In genomic region chr3:100261481-100261903, GRCh38 we compare ENCODE assay signal across 8 cellular contexts. TPM values are rescaled to one million over a fixed set of nuclear protein-coding genes. Genes with fewer than 3 reads are reported as not detected.
DNase-seq lines count a peak whose midpoint lies in the region; FAIRE-seq and TF ChIP-seq lines count a peak whose summit lies in the region.

No MANE protein-coding gene starts in this region.

- peaks cover 42% of the 10 kb centered on the region for H3K4me1 ChIP-seq in OCI-LY1 (ENCODE audit: insufficient read depth, low read length, severe bottlenecking)
- H3K4me1 ChIP-seq in endothelial cell of umbilical vein (ENCODE audit: control insufficient read depth, extremely low read depth, insufficient read depth, low read length), result peaks cover 15% of the 10 kb centered on the region
- H3K4me1 ChIP-seq in ovary (ENCODE audit: insufficient read depth), result peaks cover 10% of the 10 kb centered on the region

- H4K20me1 ChIP-seq in OCI-LY1 (ENCODE audit: insufficient read depth, low read length) (no peaks in the 10 kb centered on the region), endothelial cell of umbilical vein (replicated peaks; ENCODE audit: control insufficient read depth, extremely low read depth, insufficient read depth, low read length) (peaks cover 3% of the 10 kb centered on the region)

- H3K27ac Mint-ChIP-seq in Calu3 (ENCODE audit: unreplicated experiment), result peak overlapping the region; percentile 87

- peak overlapping the region; percentile 92 for H3K9ac ChIP-seq in OCI-LY1 (ENCODE audit: low read length)
- H3K9ac ChIP-seq in endothelial cell of umbilical vein (replicated peaks; ENCODE audit: extremely low read depth, insufficient read depth, low read length), result peak overlapping the region; percentile 91

- no peaks in the 10 kb centered on the region for H3K9me1 ChIP-seq in endothelial cell of umbilical vein (replicated peaks; ENCODE audit: control insufficient read depth, extremely low read depth, insufficient read depth, low read length)

- H3K9me2 ChIP-seq in OCI-LY1 (ENCODE audit: low read depth, low read length), result no peaks in the 10 kb centered on the region

- DNase-seq in Calu3, result no peak
- DNase-seq in endothelial cell of umbilical vein (ENCODE audit: low read depth, low spot score), result no peak
- DNase-seq in ovary, result no peak
- no peak for DNase-seq in RPMI8226
- DNase-seq in GM03348 (ENCODE audit: low spot score), result no peak
- no peak for DNase-seq in activated gamma-delta T cell treated with Interleukin-2 at 50 U/mL for 16 hours
- DNase-seq in UCSD-AML1 (lab: John Stamatoyannopoulos, UW; ENCODE audit: unreplicated experiment), result no peak

- peak overlapping the region; percentile 57 for H3K27ac ChIP-seq in OCI-LY1 (ENCODE audit: low read depth, low read length, poor library complexity, severe bottlenecking)
- H3K27ac ChIP-seq in endothelial cell of umbilical vein (ENCODE audit: insufficient read depth, low read depth, low read length), result peak overlapping the region; percentile 78
- peak overlapping the region; percentile 88 to 90 for H3K27ac ChIP-seq in ovary

- POLR2A ChIA-PET in endothelial cell of umbilical vein (lab: Charles Lee), result no interaction called here

- WGBS in ovary, 3 donors, result 1 to 2% (median 2%) methylated on average over 11 of the region's 11 CpGs

- no peaks in the 10 kb centered on the region for H3K9me3 Mint-ChIP-seq in Calu3 (ENCODE audit: low read depth, unreplicated experiment)

- TF ChIP-seq POLR2A in endothelial cell of umbilical vein (IDR thresholded peaks at IDR 0.05; ENCODE audit: low read depth, low read length), result no peak
- TF ChIP-seq POLR2A in ovary (IDR thresholded peaks at IDR 0.05), result no peak

- no peak for FAIRE-seq in endothelial cell of umbilical vein (lab: Jason Lieb, UNC)

- intact Hi-C loops in Calu3 (cut with micrococcal nuclease; ENCODE audit: unreplicated experiment) (no loop called here), endothelial cell of umbilical vein (cut with micrococcal nuclease) (no loop called here), ovary (cut with DNase I) (no loop called here)

- BruUV-seq in Calu3 (replicated peaks; lab: Mats Ljungman, UMichigan), result no TSS peak
- BruUV-seq in endothelial cell of umbilical vein (replicated peaks; lab: Mats Ljungman, UMichigan), result no TSS peak

- peaks cover 33% of the 10 kb centered on the region for H3K4me1 Mint-ChIP-seq in Calu3 (ENCODE audit: low read depth, unreplicated experiment)

- H3K4me2 ChIP-seq in OCI-LY1 (ENCODE audit: low read length) (peak overlapping the region; percentile 89), endothelial cell of umbilical vein (ENCODE audit: insufficient read depth, low read length) (peak overlapping the region; percentile 88)

- no peaks in the 10 kb centered on the region for H3K27me3 ChIP-seq in OCI-LY1 (ENCODE audit: insufficient read depth, low read length)
- no peaks in the 10 kb centered on the region for H3K27me3 ChIP-seq in endothelial cell of umbilical vein (ENCODE audit: control insufficient read depth in 2 of 2, insufficient read depth in 2 of 2, low read length in 2 of 2)
- no peaks in the 10 kb centered on the region for H3K27me3 ChIP-seq in ovary

- TF ChIP-seq EP300 in ovary (IDR thresholded peaks at IDR 0.05), result no peak

- peak overlapping the region; percentile 82 for H3K4me3 Mint-ChIP-seq in Calu3 (ENCODE audit: low read depth, unreplicated experiment)

- H3K4me3 ChIP-seq in OCI-LY1 (ENCODE audit: low read depth, low read length, poor library complexity, severe bottlenecking), result peak overlapping the region; percentile 95
- peak overlapping the region; percentile 45 to 87 (median 76) for H3K4me3 ChIP-seq in endothelial cell of umbilical vein (replicated peaks in 1 of 3; ENCODE audit: insufficient read depth in 1 of 3, low read depth in 1 of 3, low read length in 3 of 3)
- peak overlapping the region; percentile 73 for H3K4me3 ChIP-seq in ovary

- H3K27me3 Mint-ChIP-seq in Calu3 (ENCODE audit: unreplicated experiment), result no peaks in the 10 kb centered on the region

- CTCF ChIA-PET in Calu3 (lab: Charles Lee) (interaction anchor here (1.3 kb wide), 1 partner anchor 430 kb away, joined by 8 read pairs; no protein-coding TSS in a partner anchor), endothelial cell of umbilical vein (lab: Charles Lee) (interaction anchor here (1.0 to 2.0 kb wide), 7 partner anchors 16 to 444 kb away, joined by 3 to 27 read pairs (median 4); partner anchors contain the start of gene CMSS1)

- H3K9me3 ChIP-seq in OCI-LY1 (ENCODE audit: low read length), result no peaks in the 10 kb centered on the region
- no peaks in the 10 kb centered on the region for H3K9me3 ChIP-seq in endothelial cell of umbilical vein (replicated peaks; ENCODE audit: control insufficient read depth, insufficient read depth, low read length)
- H3K9me3 ChIP-seq in ovary, result no peaks in the 10 kb centered on the region

- H3K36me3 ChIP-seq in OCI-LY1 (ENCODE audit: insufficient read depth, low read length), result no peaks in the 10 kb centered on the region
- H3K36me3 ChIP-seq in endothelial cell of umbilical vein (ENCODE audit: control insufficient read depth in 2 of 2, extremely low read depth in 1 of 2, insufficient read depth in 2 of 2, low read length in 2 of 2), result no peaks in the 10 kb centered on the region
- no peaks in the 10 kb centered on the region for H3K36me3 ChIP-seq in ovary

- H3K79me2 ChIP-seq in OCI-LY1 (ENCODE audit: insufficient read depth, low read length) (peaks cover 44% of the 10 kb centered on the region), endothelial cell of umbilical vein (ENCODE audit: control insufficient read depth, insufficient read depth, low read length) (peaks cover 38% of the 10 kb centered on the region)

- TF ChIP-seq CTCF in Calu3 (IDR thresholded peaks at IDR 0.05; ENCODE audit: unreplicated experiment) (no peak), OCI-LY1 (IDR thresholded peaks at IDR 0.05; ENCODE audit: low read length) (no peak), endothelial cell of umbilical vein (IDR thresholded peaks at IDR 0.05; ENCODE audit: extremely low read depth in 1 of 2, insufficient read depth in 1 of 2, low read depth in 1 of 2, low read length in 2 of 2) (no peak), ovary (IDR thresholded peaks at IDR 0.05) (no peak)

- no peak overlapping the region for H2AFZ ChIP-seq in OCI-LY1 (ENCODE audit: low read length)
- H2AFZ ChIP-seq in endothelial cell of umbilical vein (ENCODE audit: low read depth, low read length), result peak overlapping the region; percentile 65

- dilution Hi-C loops in endothelial cell of umbilical vein (cut with MboI; ENCODE audit: extremely low pct_ligation_motif_present, low sequenced_read_pairs), result no loop called here

- H3F3A ChIP-seq in OCI-LY1 (ENCODE audit: insufficient read depth, low read length), result no peaks in the 10 kb centered on the region

- peaks cover 15% of the 10 kb centered on the region for H3K36me3 Mint-ChIP-seq in Calu3 (ENCODE audit: insufficient read depth, unreplicated experiment)

TF ChIP-seq in endothelial cell of umbilical vein, 7 proteins besides CTCF, POLR2A, EP300 and RAD21:
- TF ChIP-seq POLR2AphosphoS5 (IDR thresholded peaks at IDR 0.05; ENCODE audit: insufficient read depth, low read depth, low read length) (no peak), FOS (IDR thresholded peaks at IDR 0.05; ENCODE audit: borderline replicate concordance, insufficient read depth, low read length) (no peak), MYC (IDR thresholded peaks at IDR 0.05; ENCODE audit: low read depth, low read length) (no peak), JUN (IDR thresholded peaks at IDR 0.05; ENCODE audit: borderline replicate concordance, insufficient read depth, insufficient read length, low read depth) (no peak), EZH2 (IDR thresholded peaks at IDR 0.05; ENCODE audit: borderline replicate concordance, low read depth, low read length, severe bottlenecking) (no peak), GATA2 (IDR thresholded peaks at IDR 0.05; ENCODE audit: insufficient read depth, insufficient read length, low read depth, low read length) (no peak)
- TF ChIP-seq, protein P1, sequence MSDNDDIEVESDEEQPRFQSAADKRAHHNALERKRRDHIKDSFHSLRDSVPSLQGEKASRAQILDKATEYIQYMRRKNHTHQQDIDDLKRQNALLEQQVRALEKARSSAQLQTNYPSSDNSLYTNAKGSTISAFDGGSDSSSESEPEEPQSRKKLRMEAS (IDR thresholded peaks at IDR 0.05; ENCODE audit: insufficient read depth, insufficient read length), result no peak

RNA-seq across cellular contexts. Expression of gene TBC1D23, which starts 0.7 kb away (rescaled TPM):
- total RNA-seq in Calu3 (2022) (26.1 and 27.6 TPM in 2 replicates), endothelial cell of umbilical vein (30.0 and 34.8 TPM in 2 replicates), ovary (10 to 100 TPM; 21.9 to 52.7 (median 38.9) TPM)
- polyA plus RNA-seq in endothelial cell of umbilical vein (6.9 and 10.3 TPM in 2 replicates), ovary (10 to 100 TPM; 20.1 to 27.9 TPM)
- 9.3 and 10.3 TPM in 2 replicates for polyA plus RNA-seq in endothelial cell of umbilical vein (2011; cell fraction: cytosol; rRNA removed)
- polyA plus RNA-seq in endothelial cell of umbilical vein (2011; cell fraction: nucleus; rRNA removed), result 18.3 and 28.7 TPM in 2 replicates
- 12.9 and 28.3 TPM in 2 replicates for polyA plus RNA-seq in endothelial cell of umbilical vein (2012)
- polyA minus RNA-seq in endothelial cell of umbilical vein, result 27.0 and 27.3 TPM in 2 replicates
- 12.0 TPM for polyA minus RNA-seq in endothelial cell of umbilical vein (2011; cell fraction: cytosol; rRNA and poly(A)+ RNA removed)
- 32.7 and 44.3 TPM in 2 replicates for polyA minus RNA-seq in endothelial cell of umbilical vein (2011; cell fraction: nucleus; rRNA and poly(A)+ RNA removed)
